Comparison of ENCODE assay signal across 1 cellular context in genomic region chr16:89922884-89923639, GRCh38.
TF ChIP-seq lines count a peak whose summit lies in the region.

TSS of gene TUBB3 (plus strand) at chr16:89923342. CDS start at chr16:89923402, 60 bp downstream.

TF ChIP-seq in HepG2, 621 proteins besides CTCF, POLR2A, EP300 and RAD21 (continued from another document and continues in another):
- TF ChIP-seq KIAA2018 (CRISPR knock-in tag; IDR thresholded peaks at IDR 0.05; ENCODE audit: borderline replicate concordance) (no peak), SMARCC2 (IDR thresholded peaks at IDR 0.05) (no peak), ZNF75D (CRISPR knock-in tag; IDR thresholded peaks at IDR 0.05; ENCODE audit: borderline replicate concordance) (no peak), ZNF34 (CRISPR knock-in tag; IDR thresholded peaks at IDR 0.05; ENCODE audit: borderline replicate concordance) (no peak; the same call in 1 of the 2 replicates), EHMT2 (IDR thresholded peaks at IDR 0.05; ENCODE audit: borderline replicate concordance, low read depth, low read length) (no peak), U2AF1 (optimal IDR thresholded peaks at IDR 0.05; ENCODE audit: low read depth, low read length) (no peak), MLLT10 (CRISPR knock-in tag; IDR thresholded peaks at IDR 0.05) (no peak), THAP9 (CRISPR knock-in tag; IDR thresholded peaks at IDR 0.05; ENCODE audit: borderline replicate concordance) (no peak), ARNTL (CRISPR knock-in tag; IDR thresholded peaks at IDR 0.05) (no peak), ARHGAP35 (CRISPR knock-in tag; IDR thresholded peaks at IDR 0.05; ENCODE audit: borderline replicate concordance) (no peak; the same call in 1 of the 2 replicates), ZNF326 (CRISPR knock-in tag; IDR thresholded peaks at IDR 0.05; ENCODE audit: borderline replicate concordance) (no peak), NCOA5 (CRISPR knock-in tag; IDR thresholded peaks at IDR 0.05) (no peak), GPBP1L1 (CRISPR knock-in tag; IDR thresholded peaks at IDR 0.05) (no peak), FOXA1 (IDR thresholded peaks at IDR 0.05) (no peak), FOXA1 (CRISPR knock-in tag; IDR thresholded peaks at IDR 0.05) (no peak), NR1H2 (CRISPR knock-in tag; IDR thresholded peaks at IDR 0.05; ENCODE audit: borderline replicate concordance, low read depth) (no peak), ZNF33B (CRISPR knock-in tag; IDR thresholded peaks at IDR 0.05) (no peak), ZNF605 (CRISPR knock-in tag; IDR thresholded peaks at IDR 0.05) (no peak; the same call in 1 of the 2 replicates), DRAP1 (CRISPR knock-in tag; IDR thresholded peaks at IDR 0.05) (peak; percentile 91), ZNF12 (CRISPR knock-in tag; IDR thresholded peaks at IDR 0.05) (no peak), ZNF234 (CRISPR knock-in tag; conservative IDR thresholded peaks at IDR 0.05) (0 out of 2 replicates have a peak, but pooled peaks have one; percentile 15), MAZ (IDR thresholded peaks at IDR 0.05; ENCODE audit: borderline replicate concordance, low read depth, low read length) (peak; percentile 94), MAZ (CRISPR knock-in tag; IDR thresholded peaks at IDR 0.05; ENCODE audit: low read depth) (peak; percentile 94), ZNF883 (CRISPR knock-in tag; IDR thresholded peaks at IDR 0.05; ENCODE audit: not compliant biosample characterization) (peak; percentile 3), ZNF800 (CRISPR knock-in tag; IDR thresholded peaks at IDR 0.05) (no peak; the same call in 1 of the 2 replicates), FOXJ3 (CRISPR knock-in tag; IDR thresholded peaks at IDR 0.05; ENCODE audit: borderline replicate concordance) (no peak), GLMP (CRISPR knock-in tag; IDR thresholded peaks at IDR 0.05; ENCODE audit: borderline replicate concordance) (no peak), FOSL1 (CRISPR knock-in tag; IDR thresholded peaks at IDR 0.05; ENCODE audit: borderline replicate concordance) (no peak), ZNF652 (CRISPR knock-in tag; IDR thresholded peaks at IDR 0.05; ENCODE audit: borderline replicate concordance, low read depth) (no peak), TAF1 (CRISPR knock-in tag; IDR thresholded peaks at IDR 0.05) (peak; percentile 75), ELF4 (CRISPR knock-in tag; IDR thresholded peaks at IDR 0.05; ENCODE audit: borderline replicate concordance) (no peak), PHF21A (CRISPR knock-in tag; IDR thresholded peaks at IDR 0.05) (peak; percentile 55), NFE2 (CRISPR knock-in tag; IDR thresholded peaks at IDR 0.05) (no peak), AKAP8 (CRISPR knock-in tag; IDR thresholded peaks at IDR 0.05) (peak; percentile 69; the same call in 1 of the 2 replicates), NPAS2 (CRISPR knock-in tag; IDR thresholded peaks at IDR 0.05; ENCODE audit: borderline replicate concordance) (no peak), ZBTB44 (CRISPR knock-in tag; IDR thresholded peaks at IDR 0.05) (peak; percentile 58; the same call in 1 of the 2 replicates), CENPX (CRISPR knock-in tag; IDR thresholded peaks at IDR 0.05) (no peak; the same call in 1 of the 2 replicates), PRMT3 (CRISPR knock-in tag; IDR thresholded peaks at IDR 0.05; ENCODE audit: borderline replicate concordance, low read depth) (0 out of 2 replicates have a peak, but pooled peaks have one; percentile 63), ATM (IDR thresholded peaks at IDR 0.05; ENCODE audit: borderline replicate concordance) (no peak), ZNF33A (CRISPR knock-in tag; IDR thresholded peaks at IDR 0.05; ENCODE audit: borderline replicate concordance) (no peak), TRAFD1 (CRISPR knock-in tag; IDR thresholded peaks at IDR 0.05; ENCODE audit: borderline replicate concordance) (no peak), KDM3A (CRISPR knock-in tag; IDR thresholded peaks at IDR 0.05; ENCODE audit: low read depth) (no peak)
